Comparison of ENCODE assay signal across 13 cellular contexts in genomic region chr5:96468956-96469355, GRCh38. TPM values are rescaled to one million over a fixed set of nuclear protein-coding genes. Genes with fewer than 3 reads are reported as not detected.
"Had no signal": no experiment of that assay in that cellular context is flagged by ENCODE, and none has a peak within 500 bp of the region (broad histone marks: within the 10 kb centered on the region; RNA-seq: fewer than 3 reads in every experiment).

No MANE protein-coding gene starts in this region.

- H3K36me3 ChIP-seq: left lung, transverse colon had no signal

- H3K27me3 ChIP-seq: left lung, transverse colon had no signal

- ATAC-seq: effector memory CD8-positive, alpha-beta T cell; left lung; stimulated activated naive CD8-positive, alpha-beta T cell treated with anti-CD3 and anti-CD28 coated beads, Interleukin-15, Interleukin-2, amounts not matched to agents 100 U/mL and 50 U/mL, for 24 hours had no signal

- H3K4me3 ChIP-seq: left lung, transverse colon had no signal

- DNase-seq: activated CD4-positive, alpha-beta memory T cell treated with anti-CD3 and anti-CD28 coated beads for 36 hours; effector memory CD8-positive, alpha-beta T cell; foreskin fibroblast; glutamatergic neuron; hippocampal formation; islet precursor cell; left lung; stimulated activated CD4-positive, alpha-beta T cell treated with anti-CD3 and anti-CD28 coated beads, Interleukin-12 subunit alpha, Interleukin-12 subunit beta, amount 100 ng/mL, for 4 hours; stimulated activated CD4-positive, alpha-beta T cell treated with anti-CD3 and anti-CD28 coated beads, Interleukin-1b, Interleukin-23, amount 100 ng/mL, for 48 hours; stimulated activated naive CD8-positive, alpha-beta T cell treated with anti-CD3 and anti-CD28 coated beads, Interleukin-15, Interleukin-2, amounts not matched to agents 100 U/mL and 50 U/mL, for 24 hours; transverse colon had no signal

- H3K4me1 ChIP-seq: left lung, transverse colon had no signal

- H3K9me3 ChIP-seq: left lung, transverse colon had no signal

- H3K27ac ChIP-seq: left lung, transverse colon had no signal

RNA-seq across cellular contexts. Expression of gene PCSK1, which starts 35.9 kb away (rescaled TPM):
- total RNA-seq: activated CD4-positive, alpha-beta memory T cell treated with anti-CD3 and anti-CD28 coated beads for 36 hours; mesothelial cell of epicardium; T-helper 2 cell treated with Interferon-gamma antibody and Interleukin-4, amounts not matched to agents 100 ng/mL and 5 ng/mL, for 36 hours had no signal
